1 cellular context compared by ENCODE assay signal in the genomic region with DNA sequence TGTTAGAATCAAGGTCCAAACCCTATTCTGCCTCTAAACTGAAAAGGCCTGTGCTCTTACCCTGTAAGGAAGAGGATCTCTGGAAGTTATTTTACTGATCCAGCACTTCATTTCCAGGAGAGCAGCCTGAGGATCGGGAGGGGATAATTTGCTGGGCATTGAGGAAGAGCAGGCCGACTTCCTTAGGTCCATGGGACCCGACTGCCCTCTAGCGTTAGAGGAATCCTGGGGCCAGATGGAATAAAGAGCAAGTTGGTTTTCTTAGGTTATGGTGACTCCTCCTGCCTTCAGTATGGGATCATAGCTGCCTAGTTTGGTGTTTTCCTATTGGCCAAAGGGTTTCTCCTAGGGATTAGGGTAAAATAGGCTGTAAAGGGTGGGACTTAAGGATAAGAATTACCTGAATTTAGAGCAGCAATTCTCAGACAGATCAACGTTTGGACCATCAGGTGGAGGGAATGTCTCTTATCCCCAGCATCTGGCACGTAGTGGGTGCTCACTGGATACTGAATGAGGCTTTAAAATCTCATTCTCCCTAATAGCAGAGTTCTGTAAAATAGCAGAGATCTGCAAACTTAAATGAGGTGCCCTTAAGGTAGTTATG.
TF ChIP-seq lines count a peak whose summit lies in the region.

No MANE protein-coding gene starts in this region.

TF ChIP-seq in HepG2, 621 proteins besides CTCF, POLR2A, EP300 and RAD21 (continued from another document and continues in another):
- TF ChIP-seq, protein P1, sequence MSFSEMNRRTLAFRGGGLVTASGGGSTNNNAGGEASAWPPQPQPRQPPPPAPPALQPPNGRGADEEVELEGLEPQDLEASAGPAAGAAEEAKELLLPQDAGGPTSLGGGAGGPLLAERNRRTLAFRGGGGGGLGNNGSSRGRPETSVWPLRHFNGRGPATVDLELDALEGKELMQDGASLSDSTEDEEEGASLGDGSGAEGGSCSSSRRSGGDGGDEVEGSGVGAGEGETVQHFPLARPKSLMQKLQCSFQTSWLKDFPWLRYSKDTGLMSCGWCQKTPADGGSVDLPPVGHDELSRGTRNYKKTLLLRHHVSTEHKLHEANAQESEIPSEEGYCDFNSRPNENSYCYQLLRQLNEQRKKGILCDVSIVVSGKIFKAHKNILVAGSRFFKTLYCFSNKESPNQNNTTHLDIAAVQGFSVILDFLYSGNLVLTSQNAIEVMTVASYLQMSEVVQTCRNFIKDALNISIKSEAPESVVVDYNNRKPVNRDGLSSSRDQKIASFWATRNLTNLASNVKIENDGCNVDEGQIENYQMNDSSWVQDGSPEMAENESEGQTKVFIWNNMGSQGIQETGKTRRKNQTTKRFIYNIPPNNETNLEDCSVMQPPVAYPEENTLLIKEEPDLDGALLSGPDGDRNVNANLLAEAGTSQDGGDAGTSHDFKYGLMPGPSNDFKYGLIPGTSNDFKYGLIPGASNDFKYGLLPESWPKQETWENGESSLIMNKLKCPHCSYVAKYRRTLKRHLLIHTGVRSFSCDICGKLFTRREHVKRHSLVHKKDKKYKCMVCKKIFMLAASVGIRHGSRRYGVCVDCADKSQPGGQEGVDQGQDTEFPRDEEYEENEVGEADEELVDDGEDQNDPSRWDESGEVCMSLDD (CRISPR knock-in tag; IDR thresholded peaks at IDR 0.05; ENCODE audit: borderline replicate concordance) = no peak
- TF ChIP-seq KMT2A (CRISPR knock-in tag; IDR thresholded peaks at IDR 0.05) = 0 out of 2 replicates have a peak, but pooled peaks have one; percentile 29
- TF ChIP-seq ZNF614 (CRISPR knock-in tag; IDR thresholded peaks at IDR 0.05; ENCODE audit: borderline replicate concordance) = 0 out of 2 replicates have a peak, but pooled peaks have one; percentile 63
- TF ChIP-seq, protein P2, sequence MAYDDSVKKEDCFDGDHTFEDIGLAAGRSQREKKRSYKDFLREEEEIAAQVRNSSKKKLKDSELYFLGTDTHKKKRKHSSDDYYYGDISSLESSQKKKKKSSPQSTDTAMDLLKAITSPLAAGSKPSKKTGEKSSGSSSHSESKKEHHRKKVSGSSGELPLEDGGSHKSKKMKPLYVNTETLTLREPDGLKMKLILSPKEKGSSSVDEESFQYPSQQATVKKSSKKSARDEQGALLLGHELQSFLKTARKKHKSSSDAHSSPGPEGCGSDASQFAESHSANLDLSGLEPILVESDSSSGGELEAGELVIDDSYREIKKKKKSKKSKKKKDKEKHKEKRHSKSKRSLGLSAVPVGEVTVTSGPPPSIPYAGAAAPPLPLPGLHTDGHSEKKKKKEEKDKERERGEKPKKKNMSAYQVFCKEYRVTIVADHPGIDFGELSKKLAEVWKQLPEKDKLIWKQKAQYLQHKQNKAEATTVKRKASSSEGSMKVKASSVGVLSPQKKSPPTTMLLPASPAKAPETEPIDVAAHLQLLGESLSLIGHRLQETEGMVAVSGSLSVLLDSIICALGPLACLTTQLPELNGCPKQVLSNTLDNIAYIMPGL (CRISPR knock-in tag; IDR thresholded peaks at IDR 0.05; ENCODE audit: borderline replicate concordance in 1 of 2, low read depth in 1 of 2) = peak in 1 of 2 experiments; percentile 68; a peak in 2 of 4 replicates
- TF ChIP-seq, protein P3, sequence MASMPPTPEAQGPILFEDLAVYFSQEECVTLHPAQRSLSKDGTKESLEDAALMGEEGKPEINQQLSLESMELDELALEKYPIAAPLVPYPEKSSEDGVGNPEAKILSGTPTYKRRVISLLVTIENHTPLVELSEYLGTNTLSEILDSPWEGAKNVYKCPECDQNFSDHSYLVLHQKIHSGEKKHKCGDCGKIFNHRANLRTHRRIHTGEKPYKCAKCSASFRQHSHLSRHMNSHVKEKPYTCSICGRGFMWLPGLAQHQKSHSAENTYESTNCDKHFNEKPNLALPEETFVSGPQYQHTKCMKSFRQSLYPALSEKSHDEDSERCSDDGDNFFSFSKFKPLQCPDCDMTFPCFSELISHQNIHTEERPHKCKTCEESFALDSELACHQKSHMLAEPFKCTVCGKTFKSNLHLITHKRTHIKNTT (CRISPR knock-in tag; IDR thresholded peaks at IDR 0.05) = no peak
- TF ChIP-seq ZNF615 (CRISPR knock-in tag; IDR thresholded peaks at IDR 0.05; ENCODE audit: borderline replicate concordance) = no peak
- TF ChIP-seq IRF2 (CRISPR knock-in tag; IDR thresholded peaks at IDR 0.05) = peak; percentile 73; the same call in 1 of the 2 replicates
- peak; percentile 65 for TF ChIP-seq ZNF331 (CRISPR knock-in tag; IDR thresholded peaks at IDR 0.05)
- 0 out of 2 replicates have a peak, but pooled peaks have one; percentile 34 for TF ChIP-seq HOXA3 (CRISPR knock-in tag; IDR thresholded peaks at IDR 0.05)
- TF ChIP-seq NR3C1 (CRISPR knock-in tag; IDR thresholded peaks at IDR 0.05) = no peak
- no peak for TF ChIP-seq ZSCAN12 (CRISPR knock-in tag; IDR thresholded peaks at IDR 0.05)
- TF ChIP-seq, protein P4, sequence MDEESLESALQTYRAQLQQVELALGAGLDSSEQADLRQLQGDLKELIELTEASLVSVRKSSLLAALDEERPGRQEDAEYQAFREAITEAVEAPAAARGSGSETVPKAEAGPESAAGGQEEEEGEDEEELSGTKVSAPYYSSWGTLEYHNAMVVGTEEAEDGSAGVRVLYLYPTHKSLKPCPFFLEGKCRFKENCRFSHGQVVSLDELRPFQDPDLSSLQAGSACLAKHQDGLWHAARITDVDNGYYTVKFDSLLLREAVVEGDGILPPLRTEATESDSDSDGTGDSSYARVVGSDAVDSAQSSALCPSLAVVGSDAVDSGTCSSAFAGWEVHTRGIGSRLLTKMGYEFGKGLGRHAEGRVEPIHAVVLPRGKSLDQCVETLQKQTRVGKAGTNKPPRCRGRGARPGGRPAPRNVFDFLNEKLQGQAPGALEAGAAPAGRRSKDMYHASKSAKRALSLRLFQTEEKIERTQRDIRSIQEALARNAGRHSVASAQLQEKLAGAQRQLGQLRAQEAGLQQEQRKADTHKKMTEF (CRISPR knock-in tag; IDR thresholded peaks at IDR 0.05) = 0 out of 2 replicates have a peak, but pooled peaks have one; percentile 30
- TF ChIP-seq, protein P5, sequence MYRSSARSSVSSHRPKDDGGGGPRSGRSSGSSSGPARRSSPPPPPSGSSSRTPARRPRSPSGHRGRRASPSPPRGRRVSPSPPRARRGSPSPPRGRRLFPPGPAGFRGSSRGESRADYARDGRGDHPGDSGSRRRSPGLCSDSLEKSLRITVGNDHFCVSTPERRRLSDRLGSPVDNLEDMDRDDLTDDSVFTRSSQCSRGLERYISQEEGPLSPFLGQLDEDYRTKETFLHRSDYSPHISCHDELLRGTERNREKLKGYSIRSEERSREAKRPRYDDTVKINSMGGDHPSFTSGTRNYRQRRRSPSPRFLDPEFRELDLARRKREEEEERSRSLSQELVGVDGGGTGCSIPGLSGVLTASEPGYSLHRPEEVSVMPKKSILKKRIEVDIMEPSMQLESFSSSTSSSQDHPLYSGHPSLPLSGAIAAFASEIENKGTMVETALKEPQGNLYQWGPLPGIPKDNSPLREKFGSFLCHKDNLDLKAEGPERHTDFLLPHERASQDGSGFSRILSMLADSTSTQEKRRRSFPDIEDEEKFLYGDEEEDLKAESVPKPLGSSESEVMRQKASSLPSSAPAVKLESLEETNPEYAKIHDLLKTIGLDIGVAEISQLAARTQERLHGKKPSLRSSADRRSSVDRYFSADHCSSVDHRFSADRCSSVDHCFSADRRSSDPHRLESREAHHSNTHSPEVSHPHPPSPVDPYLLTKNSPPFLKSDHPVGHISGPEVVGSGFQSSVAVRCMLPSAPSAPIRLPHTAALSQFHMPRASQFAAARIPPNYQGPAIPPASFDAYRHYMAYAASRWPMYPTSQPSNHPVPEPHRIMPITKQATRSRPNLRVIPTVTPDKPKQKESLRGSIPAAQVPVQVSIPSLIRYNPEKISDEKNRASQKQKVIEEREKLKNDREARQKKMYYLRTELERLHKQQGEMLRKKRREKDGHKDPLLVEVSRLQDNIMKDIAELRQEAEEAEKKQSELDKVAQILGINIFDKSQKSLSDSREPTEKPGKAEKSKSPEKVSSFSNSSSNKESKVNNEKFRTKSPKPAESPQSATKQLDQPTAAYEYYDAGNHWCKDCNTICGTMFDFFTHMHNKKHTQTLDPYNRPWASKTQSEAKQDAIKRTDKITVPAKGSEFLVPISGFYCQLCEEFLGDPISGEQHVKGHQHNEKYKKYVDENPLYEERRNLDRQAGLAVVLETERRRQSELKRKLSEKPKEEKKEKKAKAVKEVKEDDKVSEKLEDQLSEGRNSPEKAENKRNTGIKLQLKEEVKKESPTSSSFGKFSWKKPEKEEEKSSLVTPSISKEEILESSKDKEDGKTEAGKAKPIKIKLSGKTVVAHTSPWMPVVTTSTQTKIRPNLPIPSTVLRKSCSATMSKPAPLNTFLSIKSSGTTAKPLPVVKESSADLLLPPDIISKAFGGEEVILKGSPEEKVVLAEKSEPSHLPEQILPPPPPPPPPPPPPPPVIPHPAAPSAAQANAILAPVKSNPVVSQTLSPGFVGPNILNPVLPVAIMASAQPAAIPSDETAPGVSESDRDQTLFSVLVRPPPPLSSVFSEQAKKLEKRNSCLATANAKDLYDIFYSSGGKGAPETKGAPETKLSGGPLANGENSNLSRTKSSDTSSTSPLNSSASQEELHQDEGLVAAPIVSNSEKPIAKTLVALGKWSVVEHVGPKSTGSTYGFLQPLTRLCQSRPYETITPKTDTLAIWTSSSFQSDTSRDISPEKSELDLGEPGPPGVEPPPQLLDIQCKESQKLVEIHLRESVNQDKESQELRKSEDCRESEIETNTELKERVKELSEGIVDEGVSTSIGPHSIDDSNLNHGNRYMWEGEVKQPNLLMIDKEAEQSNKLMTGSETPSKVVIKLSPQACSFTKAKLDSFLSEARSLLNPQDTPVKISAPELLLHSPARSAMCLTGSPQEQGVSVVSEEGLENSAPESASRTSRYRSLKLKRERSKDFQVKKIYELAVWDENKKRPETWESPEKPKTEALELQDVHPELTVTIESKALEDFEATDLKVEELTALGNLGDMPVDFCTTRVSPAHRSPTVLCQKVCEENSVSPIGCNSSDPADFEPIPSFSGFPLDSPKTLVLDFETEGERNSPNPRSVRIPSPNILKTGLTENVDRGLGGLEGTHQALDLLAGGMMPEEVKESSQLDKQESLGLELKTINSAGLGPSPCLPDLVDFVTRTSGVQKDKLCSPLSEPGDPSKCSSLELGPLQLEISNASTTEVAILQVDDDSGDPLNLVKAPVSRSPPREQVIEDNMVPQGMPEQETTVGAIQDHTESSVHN (CRISPR knock-in tag; IDR thresholded peaks at IDR 0.05) = no peak
- 0 out of 4 replicates have a peak, but pooled peaks of 1 of the 2 experiments have one; percentile 58 for TF ChIP-seq KLF16 (CRISPR knock-in tag; IDR thresholded peaks at IDR 0.05)
- no peak for TF ChIP-seq ZNF446 (CRISPR knock-in tag; IDR thresholded peaks at IDR 0.05)
- TF ChIP-seq XRCC5 (optimal IDR thresholded peaks at IDR 0.05; ENCODE audit: low read length) = peak; percentile 73
- TF ChIP-seq, protein P6, sequence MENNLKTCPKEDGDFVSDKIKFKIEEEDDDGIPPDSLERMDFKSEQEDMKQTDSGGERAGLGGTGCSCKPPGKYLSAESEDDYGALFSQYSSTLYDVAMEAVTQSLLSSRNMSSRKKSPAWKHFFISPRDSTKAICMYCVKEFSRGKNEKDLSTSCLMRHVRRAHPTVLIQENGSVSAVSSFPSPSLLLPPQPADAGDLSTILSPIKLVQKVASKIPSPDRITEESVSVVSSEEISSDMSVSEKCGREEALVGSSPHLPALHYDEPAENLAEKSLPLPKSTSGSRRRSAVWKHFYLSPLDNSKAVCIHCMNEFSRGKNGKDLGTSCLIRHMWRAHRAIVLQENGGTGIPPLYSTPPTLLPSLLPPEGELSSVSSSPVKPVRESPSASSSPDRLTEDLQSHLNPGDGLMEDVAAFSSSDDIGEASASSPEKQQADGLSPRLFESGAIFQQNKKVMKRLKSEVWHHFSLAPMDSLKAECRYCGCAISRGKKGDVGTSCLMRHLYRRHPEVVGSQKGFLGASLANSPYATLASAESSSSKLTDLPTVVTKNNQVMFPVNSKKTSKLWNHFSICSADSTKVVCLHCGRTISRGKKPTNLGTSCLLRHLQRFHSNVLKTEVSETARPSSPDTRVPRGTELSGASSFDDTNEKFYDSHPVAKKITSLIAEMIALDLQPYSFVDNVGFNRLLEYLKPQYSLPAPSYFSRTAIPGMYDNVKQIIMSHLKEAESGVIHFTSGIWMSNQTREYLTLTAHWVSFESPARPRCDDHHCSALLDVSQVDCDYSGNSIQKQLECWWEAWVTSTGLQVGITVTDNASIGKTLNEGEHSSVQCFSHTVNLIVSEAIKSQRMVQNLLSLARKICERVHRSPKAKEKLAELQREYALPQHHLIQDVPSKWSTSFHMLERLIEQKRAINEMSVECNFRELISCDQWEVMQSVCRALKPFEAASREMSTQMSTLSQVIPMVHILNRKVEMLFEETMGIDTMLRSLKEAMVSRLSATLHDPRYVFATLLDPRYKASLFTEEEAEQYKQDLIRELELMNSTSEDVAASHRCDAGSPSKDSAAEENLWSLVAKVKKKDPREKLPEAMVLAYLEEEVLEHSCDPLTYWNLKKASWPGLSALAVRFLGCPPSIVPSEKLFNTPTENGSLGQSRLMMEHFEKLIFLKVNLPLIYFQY (CRISPR knock-in tag; IDR thresholded peaks at IDR 0.05; ENCODE audit: borderline replicate concordance) = peak; percentile 49; the same call in 1 of the 2 replicates
- TF ChIP-seq ZNF30 (CRISPR knock-in tag; IDR thresholded peaks at IDR 0.05) = no peak
- TF ChIP-seq MXI1 (IDR thresholded peaks at IDR 0.05; ENCODE audit: borderline replicate concordance, low read depth, low read length) = peak; percentile 25; the same call in 1 of the 3 replicates
- TF ChIP-seq ZNF720 (CRISPR knock-in tag; IDR thresholded peaks at IDR 0.05) = no peak
- TF ChIP-seq ZNF567 (CRISPR knock-in tag; IDR thresholded peaks at IDR 0.05; ENCODE audit: borderline replicate concordance) = no peak
- TF ChIP-seq LCORL (IDR thresholded peaks at IDR 0.05) = no peak
- peak; percentile 45; the same call in 1 of the 2 replicates for TF ChIP-seq LCORL (CRISPR knock-in tag; IDR thresholded peaks at IDR 0.05)
- 0 out of 2 replicates have a peak, but pooled peaks have one; percentile 40 for TF ChIP-seq ZBTB38 (CRISPR knock-in tag; IDR thresholded peaks at IDR 0.05)
- no peak for TF ChIP-seq CHD4 (IDR thresholded peaks at IDR 0.05; ENCODE audit: borderline replicate concordance, low read length)
- peak; percentile 87; the same call in 1 of the 2 replicates for TF ChIP-seq MIXL1 (CRISPR knock-in tag; IDR thresholded peaks at IDR 0.05)
- TF ChIP-seq ZNF350 (CRISPR knock-in tag; IDR thresholded peaks at IDR 0.05; ENCODE audit: borderline replicate concordance, low read depth) = no peak
- TF ChIP-seq SNAPC2 (CRISPR knock-in tag; IDR thresholded peaks at IDR 0.05) = 0 out of 2 replicates have a peak, but pooled peaks have one; percentile 58
- TF ChIP-seq ZNF777 (CRISPR knock-in tag; IDR thresholded peaks at IDR 0.05) = no peak
- TF ChIP-seq, protein P7, sequence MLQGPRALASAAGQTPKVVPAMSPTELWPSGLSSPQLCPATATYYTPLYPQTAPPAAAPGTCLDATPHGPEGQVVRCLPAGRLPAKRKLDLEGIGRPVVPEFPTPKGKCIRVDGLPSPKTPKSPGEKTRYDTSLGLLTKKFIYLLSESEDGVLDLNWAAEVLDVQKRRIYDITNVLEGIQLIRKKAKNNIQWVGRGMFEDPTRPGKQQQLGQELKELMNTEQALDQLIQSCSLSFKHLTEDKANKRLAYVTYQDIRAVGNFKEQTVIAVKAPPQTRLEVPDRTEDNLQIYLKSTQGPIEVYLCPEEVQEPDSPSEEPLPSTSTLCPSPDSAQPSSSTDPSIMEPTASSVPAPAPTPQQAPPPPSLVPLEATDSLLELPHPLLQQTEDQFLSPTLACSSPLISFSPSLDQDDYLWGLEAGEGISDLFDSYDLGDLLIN (CRISPR knock-in tag; IDR thresholded peaks at IDR 0.05; ENCODE audit: borderline replicate concordance) = no peak
- no peak for TF ChIP-seq ZNF17 (CRISPR knock-in tag; IDR thresholded peaks at IDR 0.05)
- TF ChIP-seq FOXA3 (CRISPR knock-in tag; IDR thresholded peaks at IDR 0.05) = peak; percentile 37; the same call in 1 of the 2 replicates
